8 cellular contexts compared by ENCODE assay signal in genomic region chr17:3048727-3049471, GRCh38. TPM values are rescaled to one million over a fixed set of nuclear protein-coding genes. Genes with fewer than 3 reads are reported as not detected.
A peak's percentile ranks its signal among the peaks of the same experiment; 100 is the strongest.
DNase-seq lines count a peak whose midpoint lies in the region; ATAC-seq, FAIRE-seq and TF ChIP-seq lines count a peak whose summit lies in the region.

No MANE protein-coding gene starts in this region.

- H3K4me1 ChIP-seq in kidney (ENCODE audit: control insufficient read depth in 1 of 2, insufficient read depth in 1 of 2, low read depth in 1 of 2, low read length in 2 of 2): peaks cover 0 to 3% of the 10 kb centered on the region in 2 donors

- peak overlapping the region; percentile 65 for H3K27ac ChIP-seq in AG04450 (ENCODE audit: low read depth, low read length)
- H3K27ac ChIP-seq in kidney (ENCODE audit: low read depth in 2 of 2, low read length in 2 of 2): peak overlapping the region in 1 of 2 donors; percentile 69

- H3K9ac ChIP-seq in kidney (ENCODE audit: low read length in 2 of 2): peak overlapping the region; percentile 60 to 84

- POLR2A ChIA-PET in AG04450 (lab: Yijun Ruan, JAX): interaction anchor here (0.6 to 2.0 kb wide), 4 partner anchors 210 to 599 kb away, joined by 3 to 7 read pairs (median 4); partner anchors contain the start of genes CTNS and SHPK

- H3K36me3 ChIP-seq in kidney (ENCODE audit: control insufficient read depth in 1 of 2, insufficient read depth in 2 of 2, low read length in 2 of 2): no peaks in the 10 kb centered on the region

- H3K4me3 ChIP-seq in AG04450 (ENCODE audit: low read depth, low read length): peak overlapping the region; percentile 76
- H3K4me3 ChIP-seq in kidney (ENCODE audit: low read length in 2 of 2): peak overlapping the region; percentile 91 to 92

- CTCF ChIA-PET in AG04450 (lab: Charles Lee): interaction anchor here (0.6 to 4.0 kb wide), 9 partner anchors 9 to 599 kb away, joined by 3 to 28 read pairs (median 6); partner anchors contain the start of genes CTNS and SHPK

- peak; percentile 60 for TF ChIP-seq CTCF in AG04450 (IDR thresholded peaks at IDR 0.05; ENCODE audit: low read depth, low read length)
- peak; percentile 73 for TF ChIP-seq CTCF in kidney (IDR thresholded peaks at IDR 0.05; ENCODE audit: borderline replicate concordance, extremely low read depth, insufficient read depth)

- no peaks in the 10 kb centered on the region for H3K27me3 ChIP-seq in AG04450 (ENCODE audit: control insufficient read depth, insufficient read depth, low read length)

- FAIRE-seq in kidney (lab: Jason Lieb, UNC): peak; percentile 94

- peaks cover 17% of the 10 kb centered on the region for H3K9me3 ChIP-seq in AG04450 (ENCODE audit: control insufficient read depth, insufficient read depth, low read length)
- peaks cover 0 to 9% of the 10 kb centered on the region in 2 donors for H3K9me3 ChIP-seq in kidney (ENCODE audit: control insufficient read depth in 1 of 2, low read length in 2 of 2)

- intact Hi-C loops in kidney (cut with DNase I): no loop called here

- peak; percentile 97 for ATAC-seq in GM18907 (IDR thresholded peaks at IDR 0.05; ENCODE audit: unreplicated experiment)
- peak; percentile 95 for ATAC-seq in HG03175 (IDR thresholded peaks at IDR 0.05; ENCODE audit: unreplicated experiment)
- peak; percentile 99 for ATAC-seq in activated CD4-positive, CD25-positive, alpha-beta regulatory T cell treated with anti-CD3 and anti-CD28 coated beads, Interleukin-2, amount 50 U/mL, for 24 hours

- DNase-seq in AG04450 (ENCODE audit: low read depth, low spot score) (peak; percentile 94), NCI-H2227 treated with DMSO at 0.1 percent for 48 hours (lab: John Stamatoyannopoulos, UW) (peak; percentile 91), cerebellum (ENCODE audit: low spot score) (peak; percentile 96), kidney (peak; percentile 97)
- DNase-seq in stimulated activated CD4-positive, alpha-beta T cell treated with anti-CD3 and anti-CD28 coated beads, Interleukin-15, amount 100 ng/mL, for 1 hour (ENCODE audit: low read depth in 1 of 2, low spot score in 1 of 2): peak; percentile 86 to 87

RNA-seq across cellular contexts. Expression of gene OR1D5, which starts 14.5 kb away (rescaled TPM):
- polyA plus RNA-seq in AG04450 (2011; rRNA removed): not detected in 2 replicates
- polyA minus RNA-seq in AG04450 (2011; rRNA and poly(A)+ RNA removed): not detected in 2 replicates
- total RNA-seq in cerebellum: not detected
- not detected for total RNA-seq in kidney
- not detected for polyA plus RNA-seq in kidney (ENCODE audit: insufficient read depth, low read depth, low replicate concordance)

RNA-seq across cellular contexts. Expression of gene OR1D2, which starts 55.3 kb away (rescaled TPM):
- polyA plus RNA-seq in AG04450 (2011; rRNA removed): not detected in 2 replicates
- polyA minus RNA-seq in AG04450 (2011; rRNA and poly(A)+ RNA removed): not detected in 2 replicates
- total RNA-seq in cerebellum: not detected
- not detected for total RNA-seq in kidney
- polyA plus RNA-seq in kidney (ENCODE audit: insufficient read depth, low read depth, low replicate concordance): not detected
